8 cellular contexts compared by ENCODE assay signal in the genomic region with DNA sequence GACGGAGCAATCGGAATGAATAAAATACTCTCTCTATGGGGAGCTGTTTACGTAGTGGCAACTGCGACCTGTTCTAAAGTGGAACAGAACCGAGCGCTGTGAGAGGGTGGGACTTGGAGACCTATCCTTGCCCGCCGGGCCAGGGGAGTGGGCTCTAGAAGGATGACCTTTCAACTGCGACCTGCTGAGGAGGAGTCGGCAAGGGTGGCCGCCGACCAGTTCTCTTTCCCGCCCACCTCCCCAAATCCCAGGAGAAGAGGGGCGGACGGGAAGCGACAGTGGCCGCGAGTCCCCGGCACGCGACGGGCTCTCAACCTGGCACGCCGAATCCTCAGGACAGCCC. TPM values are rescaled to one million over a fixed set of nuclear protein-coding genes. Genes with fewer than 3 reads are reported as not detected.
DNase-seq lines count a peak whose midpoint lies in the region; ATAC-seq and TF ChIP-seq lines count a peak whose summit lies in the region.

No MANE protein-coding gene starts in this region.

- intact Hi-C loops in body of pancreas (cut with DNase I) = no loop called here

- H3K27ac ChIP-seq in AG04450 (ENCODE audit: low read depth, low read length) (peak overlapping the region; percentile 39), body of pancreas (peak overlapping the region; percentile 80 to 92 (median 80)), iPS-20b (ENCODE audit: low read length) (peak overlapping the region; percentile 74)

- H3K36me3 ChIP-seq in body of pancreas (replicated peaks in 1 of 2; ENCODE audit: insufficient read depth in 1 of 2, low read depth in 2 of 2) (peaks cover 0 to 2% of the 10 kb centered on the region in 2 donors), iPS-20b (ENCODE audit: insufficient read depth, low read depth, low read length) (peaks cover 12% of the 10 kb centered on the region; the same call in 1 of the 2 replicates)

- H3K9ac ChIP-seq in iPS-20b (ENCODE audit: low read depth, low read length) = peak overlapping the region; percentile 87

- H3K27me3 ChIP-seq in AG04450 (ENCODE audit: control insufficient read depth, insufficient read depth, low read length) = no peaks in the 10 kb centered on the region
- H3K27me3 ChIP-seq in body of pancreas = no peaks in the 10 kb centered on the region
- H3K27me3 ChIP-seq in iPS-20b (ENCODE audit: insufficient read depth, low read length) = peaks cover 6% of the 10 kb centered on the region; the same call in 1 of the 2 replicates

- 0 to 1% methylated on average over 9 to 24 of the region's 24 CpGs for WGBS in body of pancreas, 2 donors

- H3K4me1 ChIP-seq in body of pancreas (peaks cover 25% of the 10 kb centered on the region), iPS-20b (ENCODE audit: insufficient read depth, low read length) (0 out of 2 replicates have a peak, but pooled peaks cover 5% of the 10 kb centered on the region)

- H3K4me3 ChIP-seq in AG04450 (ENCODE audit: low read depth, low read length) = peak overlapping the region; percentile 87
- peak overlapping the region; percentile 87 to 100 for H3K4me3 ChIP-seq in body of pancreas
- peak overlapping the region; percentile 82 for H3K4me3 ChIP-seq in iPS-20b (ENCODE audit: low read length)

- DNase-seq in AG04450 (ENCODE audit: low read depth, low spot score) = no peak
- DNase-seq in SW480 (ENCODE audit: low spot score) = peak; percentile 49
- peak in 3 of 4 donors; percentile 39 to 58 (median 48) for DNase-seq in body of pancreas
- DNase-seq in stimulated activated CD4-positive, alpha-beta T cell treated with anti-CD3 and anti-CD28 coated beads, Interleukin-1b, Interleukin-23, amount 100 ng/mL, for 24 hours (ENCODE audit: low read depth in 4 of 4, low spot score in 1 of 4) = peak in 3 of 4 experiments; percentile 9 to 18 (median 16)
- DNase-seq in hepatic stellate cell (ENCODE audit: low spot score) = no peak

- ATAC-seq in GM18861 (IDR thresholded peaks at IDR 0.05; ENCODE audit: unreplicated experiment) = peak; percentile 8
- peak; percentile 23 for ATAC-seq in HG03520 (IDR thresholded peaks at IDR 0.05; ENCODE audit: unreplicated experiment)
- ATAC-seq in body of pancreas = peak; percentile 52

- POLR2A ChIA-PET in AG04450 (lab: Yijun Ruan, JAX) = no interaction called here

- TF ChIP-seq POLR2A in body of pancreas (IDR thresholded peaks at IDR 0.05) = no peak

- TF ChIP-seq CTCF in AG04450 (IDR thresholded peaks at IDR 0.05; ENCODE audit: low read depth, low read length) (no peak), body of pancreas (IDR thresholded peaks at IDR 0.05) (no peak)

- CTCF ChIA-PET in AG04450 (lab: Charles Lee) = interaction anchor here (0.9 to 1.3 kb wide), 3 partner anchors 22 to 286 kb away, joined by 3 to 7 read pairs (median 3); no protein-coding TSS in a partner anchor

- H3K9me3 ChIP-seq in AG04450 (ENCODE audit: control insufficient read depth, insufficient read depth, low read length) (peaks cover 8% of the 10 kb centered on the region; the same call in 1 of the 2 replicates), body of pancreas (no peaks in the 10 kb centered on the region), iPS-20b (ENCODE audit: insufficient read depth, low read depth, low read length) (no peaks in the 10 kb centered on the region)

RNA-seq across cellular contexts. Expression of gene AP4E1, which starts 0.6 kb away (rescaled TPM):
- polyA plus RNA-seq in AG04450 (2011; rRNA removed) = 4.1 and 4.5 TPM in 2 replicates
- polyA minus RNA-seq in AG04450 (2011; rRNA and poly(A)+ RNA removed) = 3.6 and 7.4 TPM in 2 replicates
- 1 to 10 TPM; 3.4 to 3.6 TPM for total RNA-seq in body of pancreas

Comparison
In these comparisons a context has a peak if more than half of its experiments do, and no peak if none do; other contexts are left out.
1. DNase-seq: peak in SW480 (single experiment), body of pancreas (3 of 4) and stimulated activated CD4-positive, alpha-beta T cell treated with anti-CD3 and anti-CD28 coated beads, Interleukin-1b, Interleukin-23, amount 100 ng/mL, for 24 hours (3 of 4); none in AG04450 (single experiment) and hepatic stellate cell (single experiment).
2. Peak in every context shown above with its lines, with median percentiles within 50 percentile points of each other: H3K27ac ChIP-seq, H3K4me3 ChIP-seq and ATAC-seq.